7 cellular contexts compared by ENCODE assay signal in the genomic region with DNA sequence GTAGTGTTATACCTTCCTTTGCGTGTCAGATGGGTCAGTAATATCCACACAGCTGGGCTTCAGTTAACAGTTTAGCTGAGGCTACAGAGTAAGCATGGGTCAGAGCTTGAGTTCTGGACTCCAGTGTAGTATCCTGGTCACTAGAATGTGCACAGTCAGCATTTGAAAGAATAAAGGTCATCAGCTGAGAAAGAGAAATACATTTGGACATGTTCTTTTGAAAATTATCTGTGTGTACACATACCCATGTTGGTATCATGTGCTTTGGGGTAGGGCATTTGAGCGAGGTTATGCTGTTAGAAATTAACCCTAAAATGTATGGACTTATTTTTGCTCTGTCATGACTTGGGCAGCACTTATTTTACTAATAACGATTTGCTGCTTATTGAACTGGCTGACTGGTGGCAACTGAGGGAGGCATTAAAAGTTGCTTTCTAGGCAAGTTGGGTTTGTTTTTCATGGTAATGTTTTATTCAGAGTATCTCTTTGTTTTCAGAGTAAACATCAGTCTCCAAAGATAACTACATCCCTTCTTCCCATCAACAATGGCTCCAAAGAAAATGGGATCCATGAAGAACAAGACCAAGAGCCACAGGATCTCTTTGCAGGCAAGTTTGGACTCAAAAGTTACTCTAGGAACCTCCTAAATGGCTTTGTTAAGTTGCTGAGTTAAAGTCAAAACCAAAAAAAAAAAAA. TPM values are rescaled to one million over a fixed set of nuclear protein-coding genes. Genes with fewer than 3 reads are reported as not detected.
DNase-seq lines count a peak whose midpoint lies in the region; ATAC-seq, FAIRE-seq and TF ChIP-seq lines count a peak whose summit lies in the region.
"Had no signal": no experiment of that assay in that cellular context is flagged by ENCODE, and none has a peak within 500 bp of the region (broad histone marks: within the 10 kb centered on the region; RNA-seq: fewer than 3 reads in every experiment).

No MANE protein-coding gene starts in this region.

- H3K4me1 ChIP-seq in small intestine (ENCODE audit: control insufficient read depth in 2 of 2, insufficient read depth in 1 of 2, low read depth in 1 of 2, low read length in 1 of 2): peaks cover 0 to 1% of the 10 kb centered on the region in 2 donors

- ATAC-seq in activated B cell treated with CpG ODN at 0.5 μM for 24 hours (ENCODE audit: low read depth): no peak

- POLR2A ChIA-PET in activated B cell treated with CpG ODN at 0.5 μM for 24 hours (lab: Charles Lee): interaction anchor here (1.3 to 1.8 kb wide), 3 partner anchors 10 to 23 kb away, joined by 3 to 7 read pairs (median 6); no protein-coding TSS in a partner anchor

- H3K27me3 ChIP-seq in small intestine (ENCODE audit: control insufficient read depth in 2 of 2, insufficient read depth in 2 of 2, low read length in 2 of 2): no peaks in the 10 kb centered on the region

- H3K9me3 Mint-ChIP-seq in activated B cell treated with CpG ODN at 0.5 μM for 24 hours: no peaks in the 10 kb centered on the region
- H3K9me3 Mint-ChIP-seq in activated T-helper 2 cell treated with anti-CD3 and anti-CD28 coated beads, Interferon-gamma antibody, Interleukin-2, Interleukin-4, amounts not matched to agents 10 μg/mL and 5 μg/mL and 100 μg/mL, durations not matched to agents 14 hours and 24 hours and 36 hours: no peaks in the 10 kb centered on the region

- H3K27ac ChIP-seq in small intestine (ENCODE audit: low read depth in 1 of 2, low read length in 1 of 2): no peak overlapping the region

- DNase-seq in activated B cell treated with CpG ODN at 0.5 μM for 24 hours (no peak), foreskin melanocyte (peak; percentile 66), small intestine (peak; percentile 63), UCSD-AML1 (lab: John Stamatoyannopoulos, UW; ENCODE audit: unreplicated experiment) (no peak)
- no peak for DNase-seq in activated T-helper 2 cell treated with anti-CD3 and anti-CD28 coated beads, Interferon-gamma antibody, Interleukin-2, Interleukin-4, amounts not matched to agents 10 μg/mL and 5 μg/mL and 100 μg/mL, durations not matched to agents 14 hours and 24 hours and 36 hours (ENCODE audit: low spot score)
- DNase-seq: activated naive CD4-positive, alpha-beta T cell treated with Interleukin-2 at 50 U/mL for 16 hours; posterior cingulate gyrus had no signal

- H3K4me1 Mint-ChIP-seq in activated B cell treated with CpG ODN at 0.5 μM for 24 hours: peaks cover 64% of the 10 kb centered on the region
- peaks cover 17% of the 10 kb centered on the region for H3K4me1 Mint-ChIP-seq in activated T-helper 2 cell treated with anti-CD3 and anti-CD28 coated beads, Interferon-gamma antibody, Interleukin-2, Interleukin-4, amounts not matched to agents 10 μg/mL and 5 μg/mL and 100 μg/mL, durations not matched to agents 14 hours and 24 hours and 36 hours (ENCODE audit: low read depth)

- H3K36me3 ChIP-seq in small intestine (ENCODE audit: control insufficient read depth in 2 of 2, insufficient read depth in 2 of 2, low read length in 2 of 2): peaks cover 0 to 19% of the 10 kb centered on the region in 2 donors

- peak overlapping the region; percentile 83 for H3K27ac Mint-ChIP-seq in activated B cell treated with CpG ODN at 0.5 μM for 24 hours
- no peak overlapping the region for H3K27ac Mint-ChIP-seq in activated T-helper 2 cell treated with anti-CD3 and anti-CD28 coated beads, Interferon-gamma antibody, Interleukin-2, Interleukin-4, amounts not matched to agents 10 μg/mL and 5 μg/mL and 100 μg/mL, durations not matched to agents 14 hours and 24 hours and 36 hours

- H3K4me3 Mint-ChIP-seq in activated B cell treated with CpG ODN at 0.5 μM for 24 hours: peak overlapping the region; percentile 40
- no peak overlapping the region for H3K4me3 Mint-ChIP-seq in activated T-helper 2 cell treated with anti-CD3 and anti-CD28 coated beads, Interferon-gamma antibody, Interleukin-2, Interleukin-4, amounts not matched to agents 10 μg/mL and 5 μg/mL and 100 μg/mL, durations not matched to agents 14 hours and 24 hours and 36 hours (ENCODE audit: low read depth)

- H3K36me3 Mint-ChIP-seq in activated B cell treated with CpG ODN at 0.5 μM for 24 hours (ENCODE audit: low read depth): peaks cover 47% of the 10 kb centered on the region
- peaks cover 34% of the 10 kb centered on the region for H3K36me3 Mint-ChIP-seq in activated T-helper 2 cell treated with anti-CD3 and anti-CD28 coated beads, Interferon-gamma antibody, Interleukin-2, Interleukin-4, amounts not matched to agents 10 μg/mL and 5 μg/mL and 100 μg/mL, durations not matched to agents 14 hours and 24 hours and 36 hours (ENCODE audit: low read depth)

- H3K27me3 Mint-ChIP-seq in activated B cell treated with CpG ODN at 0.5 μM for 24 hours: no peaks in the 10 kb centered on the region
- no peaks in the 10 kb centered on the region for H3K27me3 Mint-ChIP-seq in activated T-helper 2 cell treated with anti-CD3 and anti-CD28 coated beads, Interferon-gamma antibody, Interleukin-2, Interleukin-4, amounts not matched to agents 10 μg/mL and 5 μg/mL and 100 μg/mL, durations not matched to agents 14 hours and 24 hours and 36 hours (ENCODE audit: low read depth)

- no peak overlapping the region for H3K4me3 ChIP-seq in small intestine (ENCODE audit: low read depth in 1 of 2, low read length in 2 of 2)

- TF ChIP-seq CTCF in activated B cell treated with CpG ODN at 0.5 μM for 24 hours (IDR thresholded peaks at IDR 0.05): no peak

- H3K9me3 ChIP-seq in small intestine (ENCODE audit: control insufficient read depth, low read depth): no peaks in the 10 kb centered on the region

- no peak for FAIRE-seq in small intestine (lab: Jason Lieb, UNC)

- 67 to 72% (median 69%) methylated on average over 3 of the region's 3 CpGs for WGBS in small intestine, 3 donors

- CTCF ChIA-PET in activated B cell treated with CpG ODN at 0.5 μM for 24 hours (lab: Charles Lee): interaction anchor here (1.4 to 1.5 kb wide), 3 partner anchors 19 to 42 kb away, joined by 3 to 7 read pairs (median 6); a partner anchor contains a TSS

- intact Hi-C loops in activated B cell treated with CpG ODN at 0.5 μM for 24 hours (cut with micrococcal nuclease): no loop called here
- intact Hi-C loops in activated T-helper 2 cell treated with anti-CD3 and anti-CD28 coated beads, Interferon-gamma antibody, Interleukin-2, Interleukin-4, amounts not matched to agents 10 μg/mL and 5 μg/mL and 100 μg/mL, durations not matched to agents 14 hours and 24 hours and 36 hours (cut with micrococcal nuclease): no loop called here

RNA-seq across cellular contexts. Expression of a gene that starts 16.4 kb away (rescaled TPM):
- 137 and 138 TPM in 2 replicates for total RNA-seq in activated B cell treated with CpG ODN at 0.5 μM for 24 hours
- 10 to 100 TPM; 56.5 to 95.7 (median 58.7) TPM for polyA plus RNA-seq in small intestine
- total RNA-seq in activated T-helper 2 cell treated with anti-CD3 and anti-CD28 coated beads, Interferon-gamma antibody, Interleukin-2, Interleukin-4, amounts not matched to agents 10 μg/mL and 5 μg/mL and 100 μg/mL, durations not matched to agents 14 hours and 24 hours and 36 hours: 116 and 117 TPM in 2 replicates

RNA-seq across cellular contexts. Expression of a gene that starts 18.6 kb away (rescaled TPM):
- total RNA-seq in activated B cell treated with CpG ODN at 0.5 μM for 24 hours: 58.4 and 63.2 TPM in 2 replicates
- 100 to 1,000 TPM; 136 to 259 (median 206) TPM for polyA plus RNA-seq in small intestine
- 76.1 and 78.3 TPM in 2 replicates for total RNA-seq in activated T-helper 2 cell treated with anti-CD3 and anti-CD28 coated beads, Interferon-gamma antibody, Interleukin-2, Interleukin-4, amounts not matched to agents 10 μg/mL and 5 μg/mL and 100 μg/mL, durations not matched to agents 14 hours and 24 hours and 36 hours

RNA-seq across cellular contexts. Expression of a gene that starts 39.3 kb away (rescaled TPM):
- total RNA-seq in activated B cell treated with CpG ODN at 0.5 μM for 24 hours: 41.7 and 46.2 TPM in 2 replicates
- 1 to 10 TPM in 1 of 3 donors, under 1 TPM in 2; 0.54 to 1.8 (median 0.67) TPM for polyA plus RNA-seq in small intestine
- total RNA-seq in activated T-helper 2 cell treated with anti-CD3 and anti-CD28 coated beads, Interferon-gamma antibody, Interleukin-2, Interleukin-4, amounts not matched to agents 10 μg/mL and 5 μg/mL and 100 μg/mL, durations not matched to agents 14 hours and 24 hours and 36 hours: 0.98 and 1.4 TPM in 2 replicates

RNA-seq across cellular contexts. Expression of a gene that starts 50.6 kb away (rescaled TPM):
- 225 and 227 TPM in 2 replicates for total RNA-seq in activated B cell treated with CpG ODN at 0.5 μM for 24 hours
- 100 to 1,000 TPM; 248 to 895 (median 288) TPM for polyA plus RNA-seq in small intestine
- 457 and 465 TPM in 2 replicates for total RNA-seq in activated T-helper 2 cell treated with anti-CD3 and anti-CD28 coated beads, Interferon-gamma antibody, Interleukin-2, Interleukin-4, amounts not matched to agents 10 μg/mL and 5 μg/mL and 100 μg/mL, durations not matched to agents 14 hours and 24 hours and 36 hours

Comparison
In these comparisons a context has a peak if more than half of its experiments do, and no peak if none do; other contexts are left out.
1. DNase-seq: peak in foreskin melanocyte (single experiment) and small intestine (single experiment); none in activated B cell treated with CpG ODN at 0.5 μM for 24 hours (single experiment), activated T-helper 2 cell treated with anti-CD3 and anti-CD28 coated beads, Interferon-gamma antibody, Interleukin-2, Interleukin-4, amounts not matched to agents 10 μg/mL and 5 μg/mL and 100 μg/mL, durations not matched to agents 14 hours and 24 hours and 36 hours (single experiment) and UCSD-AML1 (single experiment).
2. RNA of a gene that starts 39.3 kb away (total RNA-seq): 41.7 to 46.2 TPM in activated B cell treated with CpG ODN at 0.5 μM for 24 hours; 0.98 to 1.4 TPM in activated T-helper 2 cell treated with anti-CD3 and anti-CD28 coated beads, Interferon-gamma antibody, Interleukin-2, Interleukin-4, amounts not matched to agents 10 μg/mL and 5 μg/mL and 100 μg/mL, durations not matched to agents 14 hours and 24 hours and 36 hours; every median in the first group is over 10 times any median in the second.